26 cellular contexts compared by ENCODE assay signal in genomic region chr1:114236517-114236916, GRCh38.
"Had no signal": no experiment of that assay in that cellular context is flagged by ENCODE, and none has a peak within 500 bp of the region (broad histone marks: within the 10 kb centered on the region; RNA-seq: fewer than 3 reads in every experiment).

No MANE protein-coding gene starts in this region.

- ATAC-seq: activated CD4-positive, alpha-beta T cell treated with anti-CD3 and anti-CD28 coated beads for 36 hours; activated CD8-positive, alpha-beta T cell treated with anti-CD3 and anti-CD28 coated beads, Interleukin-2, amount 10 ng/mL, durations not matched to agents 7 days and 5 days; activated naive CD4-positive, alpha-beta T cell treated with anti-CD3 and anti-CD28 coated beads, Interleukin-2, amount 50 U/mL, for 72 hours; activated T-cell treated with anti-CD3 and anti-CD28 coated beads, Interleukin-2, amount 50 U/mL, for 72 hours; T-helper 17 cell had no signal

- H3K4me1 Mint-ChIP-seq: activated CD4-positive, alpha-beta T cell treated with anti-CD3 and anti-CD28 coated beads, Interleukin-2, amount 10 ng/mL, durations not matched to agents 24 days and 14 days had no signal

- H3K9me3 Mint-ChIP-seq: activated CD4-positive, alpha-beta T cell treated with anti-CD3 and anti-CD28 coated beads, Interleukin-2, amount 10 ng/mL, durations not matched to agents 24 days and 14 days; activated T-cell treated with anti-CD3 and anti-CD28 coated beads, Interleukin-2, amount 50 U/mL, for 24 hours had no signal

- H3K27ac Mint-ChIP-seq: activated CD4-positive, alpha-beta memory T cell treated with anti-CD3 and anti-CD28 coated beads for 36 hours; activated CD4-positive, alpha-beta T cell treated with anti-CD3 and anti-CD28 coated beads for 36 hours; activated CD4-positive, alpha-beta T cell treated with anti-CD3 and anti-CD28 coated beads, Interleukin-2, amount 10 ng/mL, durations not matched to agents 24 days and 14 days; activated CD8-positive, alpha-beta T cell treated with anti-CD3 and anti-CD28 coated beads, Interleukin-2, amount 10 ng/mL, durations not matched to agents 7 days and 5 days; activated naive CD4-positive, alpha-beta T cell treated with anti-CD3 and anti-CD28 coated beads, Interleukin-2, amount 10 ng/mL, durations not matched to agents 7 days and 5 days; activated naive CD4-positive, alpha-beta T cell treated with anti-CD3 and anti-CD28 coated beads, Interleukin-2, amount 50 U/mL, for 72 hours; activated naive CD8-positive, alpha-beta T cell treated with anti-CD3 and anti-CD28 coated beads, Interleukin-2, amount 10 ng/mL, durations not matched to agents 7 days and 5 days; activated T-cell treated with anti-CD3 and anti-CD28 coated beads, Interleukin-2, amount 50 U/mL, for 24 hours; activated T-cell treated with anti-CD3 and anti-CD28 coated beads, Interleukin-2, amount 50 U/mL, for 72 hours; T-helper 17 cell; T-helper 2 cell treated with Interferon-gamma antibody and Interleukin-4, amounts not matched to agents 5 μg/mL and 100 μg/mL, for 36 hours had no signal

- H3K27ac ChIP-seq: epithelial cell of prostate had no signal

- DNase-seq: activated CD4-positive, alpha-beta memory T cell treated with anti-CD3 and anti-CD28 coated beads for 36 hours; activated CD4-positive, alpha-beta T cell treated with anti-CD3 and anti-CD28 coated beads for 36 hours; activated CD4-positive, alpha-beta T cell treated with anti-CD3 and anti-CD28 coated beads, Interleukin-2, amount 10 ng/mL, durations not matched to agents 24 days and 14 days; activated CD4-positive, CD25-positive, alpha-beta regulatory T cell; activated CD4-positive, CD25-positive, alpha-beta regulatory T cell treated with anti-CD3 and anti-CD28 coated beads, Interleukin-2, amount 50 U/mL, for 72 hours; activated CD8-positive, alpha-beta memory T cell treated with anti-CD3 and anti-CD28 coated beads, Interleukin-2, amount 50 U/mL, for 48 hours; activated CD8-positive, alpha-beta T cell treated with anti-CD3 and anti-CD28 coated beads, Interleukin-2, amount 10 ng/mL, durations not matched to agents 7 days and 5 days; activated gamma-delta T cell; activated naive CD4-positive, alpha-beta T cell; activated naive CD4-positive, alpha-beta T cell treated with anti-CD3 and anti-CD28 coated beads, Interleukin-2, amount 10 ng/mL, durations not matched to agents 7 days and 5 days; activated naive CD8-positive, alpha-beta T cell treated with anti-CD3 and anti-CD28 coated beads, Interleukin-2, amount 10 ng/mL, durations not matched to agents 7 days and 5 days; activated T-cell treated with anti-CD3 and anti-CD28 coated beads for 4 hours; activated T-cell treated with anti-CD3 and anti-CD28 coated beads, Interleukin-2, amount 50 U/mL, for 24 hours; activated T-cell treated with anti-CD3 and anti-CD28 coated beads, Interleukin-2, amount 50 U/mL, for 72 hours; anterior cingulate cortex; caudate nucleus; cortex of kidney; dermis blood vessel endothelial cell; effector CD8-positive, alpha-beta T cell; foreskin fibroblast; T-helper 1 cell; T-helper 17 cell; T1000 had no signal

- H3K27me3 Mint-ChIP-seq: activated CD4-positive, alpha-beta T cell treated with anti-CD3 and anti-CD28 coated beads for 36 hours; activated naive CD8-positive, alpha-beta T cell treated with anti-CD3 and anti-CD28 coated beads, Interleukin-2, amount 10 ng/mL, durations not matched to agents 7 days and 5 days; activated T-cell treated with anti-CD3 and anti-CD28 coated beads, Interleukin-2, amount 50 U/mL, for 24 hours had no signal

- H3K36me3 Mint-ChIP-seq: activated CD4-positive, alpha-beta memory T cell treated with anti-CD3 and anti-CD28 coated beads for 36 hours; activated naive CD4-positive, alpha-beta T cell treated with anti-CD3 and anti-CD28 coated beads, Interleukin-2, amount 10 ng/mL, durations not matched to agents 7 days and 5 days; activated naive CD8-positive, alpha-beta T cell treated with anti-CD3 and anti-CD28 coated beads, Interleukin-2, amount 10 ng/mL, durations not matched to agents 7 days and 5 days had no signal

- H3K4me3 Mint-ChIP-seq: activated CD4-positive, alpha-beta memory T cell treated with anti-CD3 and anti-CD28 coated beads for 36 hours; activated CD4-positive, alpha-beta T cell treated with anti-CD3 and anti-CD28 coated beads for 36 hours; activated CD4-positive, alpha-beta T cell treated with anti-CD3 and anti-CD28 coated beads, Interleukin-2, amount 10 ng/mL, durations not matched to agents 24 days and 14 days; activated CD8-positive, alpha-beta T cell treated with anti-CD3 and anti-CD28 coated beads, Interleukin-2, amount 10 ng/mL, durations not matched to agents 7 days and 5 days; activated naive CD4-positive, alpha-beta T cell treated with anti-CD3 and anti-CD28 coated beads, Interleukin-2, amount 10 ng/mL, durations not matched to agents 7 days and 5 days; activated naive CD8-positive, alpha-beta T cell treated with anti-CD3 and anti-CD28 coated beads, Interleukin-2, amount 10 ng/mL, durations not matched to agents 7 days and 5 days; activated T-cell treated with anti-CD3 and anti-CD28 coated beads, Interleukin-2, amount 50 U/mL, for 24 hours; activated T-cell treated with anti-CD3 and anti-CD28 coated beads, Interleukin-2, amount 50 U/mL, for 72 hours; T-helper 17 cell; T-helper 2 cell treated with Interferon-gamma antibody and Interleukin-4, amounts not matched to agents 5 μg/mL and 100 μg/mL, for 36 hours had no signal
